In genomic region chr15:83065431-83065830, GRCh38 we compare ENCODE assay signal across 10 cellular contexts. TPM values are rescaled to one million over a fixed set of nuclear protein-coding genes. Genes with fewer than 3 reads are reported as not detected.
DNase-seq lines count a peak whose midpoint lies in the region; ATAC-seq and TF ChIP-seq lines count a peak whose summit lies in the region.
"Had no signal": no experiment of that assay in that cellular context is flagged by ENCODE, and none has a peak within 500 bp of the region (broad histone marks: within the 10 kb centered on the region; RNA-seq: fewer than 3 reads in every experiment).

No MANE protein-coding gene starts in this region.

- H3K9me3 ChIP-seq in BLaER1 (peaks cover 9% of the 10 kb centered on the region; the same call in 1 of the 2 replicates), KOPT-K1 (ENCODE audit: insufficient read depth, low read length, poor library complexity, severe bottlenecking) (peaks cover 5% of the 10 kb centered on the region), colonic mucosa (no peaks in the 10 kb centered on the region)

- H3K27ac ChIP-seq in BLaER1 (peak overlapping the region; percentile 97; the same call in 1 of the 2 replicates), KOPT-K1 (ENCODE audit: low read depth, low read length, poor library complexity, severe bottlenecking) (peak overlapping the region; percentile 90), colonic mucosa (no peak overlapping the region)
- H3K27ac ChIP-seq: epithelial cell of prostate had no signal

- intact Hi-C loops in colonic mucosa (cut with DNase I) (loop anchor here (5.0 kb wide), 2 partner anchors 53 to 142 kb away; partner anchors contain the start of genes C15orf40 and HDGFL3), natural killer cell (cut with micrococcal nuclease) (loop anchor here (10.0 kb wide), 1 partner anchor 251 kb away; no protein-coding TSS in a partner anchor)

- H3K36me3 Mint-ChIP-seq in natural killer cell: no peaks in the 10 kb centered on the region

- ATAC-seq in natural killer cell: no peak

- H3K9ac ChIP-seq in BLaER1: peak overlapping the region; percentile 97
- peak overlapping the region; percentile 26 to 49 for H3K9ac ChIP-seq in colonic mucosa (ENCODE audit: low read depth in 2 of 2, low read length in 2 of 2)

- peak overlapping the region; percentile 96 for H3K4me2 ChIP-seq in BLaER1

- peaks cover 59% of the 10 kb centered on the region for H4K20me1 ChIP-seq in BLaER1

- no peak for TF ChIP-seq CTCF in colonic mucosa (IDR thresholded peaks at IDR 0.05)
- no peak for TF ChIP-seq CTCF in natural killer cell (IDR thresholded peaks at IDR 0.05)

- peak overlapping the region; percentile 91 for H3K4me3 ChIP-seq in BLaER1
- H3K4me3 ChIP-seq in colonic mucosa: peak overlapping the region; percentile 99

- peak overlapping the region; percentile 83 for H3K4me3 Mint-ChIP-seq in natural killer cell

- H3K27ac Mint-ChIP-seq in natural killer cell: no peak overlapping the region

- H3K36me3 ChIP-seq in BLaER1 (peaks cover 25% of the 10 kb centered on the region), KOPT-K1 (ENCODE audit: insufficient read depth, low read length) (peaks cover 35% of the 10 kb centered on the region), colonic mucosa (no peaks in the 10 kb centered on the region)

- no peaks in the 10 kb centered on the region for H3K27me3 Mint-ChIP-seq in natural killer cell (ENCODE audit: low read depth in 2 of 2)

- H3K27me3 ChIP-seq in BLaER1 (no peaks in the 10 kb centered on the region), colonic mucosa (no peaks in the 10 kb centered on the region)

- DNase-seq in colonic mucosa (no peak), natural killer cell (no peak), cerebellar cortex (ENCODE audit: low spot score) (no peak), activated gamma-delta T cell (lab: John Stamatoyannopoulos, UW) (no peak), activated gamma-delta T cell treated with Interleukin-2 at 50 U/mL for 16 hours (no peak), A172 (ENCODE audit: low spot score) (no peak)
- DNase-seq: stimulated activated naive CD4-positive, alpha-beta T cell treated with Interleukin-2 at 50 U/mL for 16 hours had no signal

- no peaks in the 10 kb centered on the region for H3K9me3 Mint-ChIP-seq in natural killer cell

- H3K4me1 ChIP-seq in BLaER1 (peaks cover 49% of the 10 kb centered on the region), colonic mucosa (peaks cover 18% of the 10 kb centered on the region)

- peaks cover 8 to 16% of the 10 kb centered on the region in 2 donors for H3K4me1 Mint-ChIP-seq in natural killer cell

RNA-seq across cellular contexts. Expression of gene BTBD1, which starts 1.6 kb away (rescaled TPM):
- 10 to 100 TPM; 56.7 to 63.6 TPM for total RNA-seq in colonic mucosa
- total RNA-seq in natural killer cell: 10 to 100 TPM; 42.5 to 54.4 (median 54.0) TPM
- 92.6 and 99.4 TPM in 2 replicates for total RNA-seq in A172 (2014; rRNA removed; shearing (Covaris generic))

RNA-seq across cellular contexts. Expression of gene TM6SF1, which starts 42.0 kb away (rescaled TPM):
- total RNA-seq in colonic mucosa: 1 to 10 TPM in 1 of 2 donors, under 1 TPM in 1; 0.62 to 1.5 TPM
- total RNA-seq in natural killer cell: 10 to 100 TPM; 10.4 to 15.5 (median 12.6) TPM
- 0.14 TPM in 1 of 2 replicates, not detected in the other for total RNA-seq in A172 (2014; rRNA removed; shearing (Covaris generic))

RNA-seq across cellular contexts. Expression of gene C15orf40, which starts 54.0 kb away (rescaled TPM):
- total RNA-seq in colonic mucosa: 10 to 100 TPM; 19.0 to 22.7 TPM
- 10 to 100 TPM; 12.5 to 16.0 (median 15.1) TPM for total RNA-seq in natural killer cell
- total RNA-seq in A172 (2014; rRNA removed; shearing (Covaris generic)): 11.7 and 15.7 TPM in 2 replicates
